ENCODE assay signal across 30 cellular contexts in genomic region chr7:29167721-29168120, GRCh38. TPM values are rescaled to one million over a fixed set of nuclear protein-coding genes. Genes with fewer than 3 reads are reported as not detected.
DNase-seq lines count a peak whose midpoint lies in the region; ATAC-seq, FAIRE-seq and TF ChIP-seq lines count a peak whose summit lies in the region.
"Had no signal": no experiment of that assay in that cellular context is flagged by ENCODE, and none has a peak within 500 bp of the region (broad histone marks: within the 10 kb centered on the region; RNA-seq: fewer than 3 reads in every experiment).

No MANE protein-coding gene starts in this region.

- no peaks in the 10 kb centered on the region for H3K4me1 Mint-ChIP-seq in activated naive CD4-positive, alpha-beta T cell treated with anti-CD3 and anti-CD28 coated beads for 36 hours (ENCODE audit: low read depth)
- H3K4me1 Mint-ChIP-seq: CD4-positive, alpha-beta memory T cell; CD4-positive, CD25-positive, alpha-beta regulatory T cell; CD8-positive, alpha-beta memory T cell had no signal

- peak; percentile 17 for FAIRE-seq in urothelium cell line (lab: Jason Lieb, UNC)
- FAIRE-seq: A204.1, GM12878, GM12892, GM18507 had no signal

- intact Hi-C loops in activated naive CD4-positive, alpha-beta T cell treated with anti-CD3 and anti-CD28 coated beads for 36 hours (cut with micrococcal nuclease) = no loop called here
- intact Hi-C loops in left ventricle myocardium superior (cut with micrococcal nuclease) = no loop called here

- no peak overlapping the region for H3K4me3 ChIP-seq in epithelial cell of proximal tubule (ENCODE audit: low read depth, low read length)
- H3K4me3 ChIP-seq: BLaER1, GM12878 had no signal

- H3K9me3 Mint-ChIP-seq in activated naive CD4-positive, alpha-beta T cell treated with anti-CD3 and anti-CD28 coated beads for 36 hours = peaks cover 6% of the 10 kb centered on the region

- no peak for TF ChIP-seq CTCF in epithelial cell of proximal tubule (conservative IDR thresholded peaks at IDR 0.05; ENCODE audit: low read depth, low read length)

- CTCF ChIA-PET in activated naive CD4-positive, alpha-beta T cell treated with anti-CD3 and anti-CD28 coated beads for 36 hours (lab: Charles Lee) = no interaction called here

- H3K27me3 Mint-ChIP-seq in activated naive CD4-positive, alpha-beta T cell treated with anti-CD3 and anti-CD28 coated beads for 36 hours (ENCODE audit: low read depth) = peaks cover 5% of the 10 kb centered on the region
- H3K27me3 Mint-ChIP-seq: CD4-positive, CD25-positive, alpha-beta regulatory T cell had no signal

- no peaks in the 10 kb centered on the region for H3K36me3 Mint-ChIP-seq in activated naive CD4-positive, alpha-beta T cell treated with anti-CD3 and anti-CD28 coated beads for 36 hours (ENCODE audit: low read depth)
- H3K36me3 Mint-ChIP-seq: CD4-positive, CD25-positive, alpha-beta regulatory T cell had no signal

- DNase-seq in SK-MEL-5 (ENCODE audit: low read depth, low spot score) (peak; percentile 40), epithelial cell of proximal tubule (ENCODE audit: low read depth) (peak; percentile 65), left kidney (ENCODE audit: low read depth, low spot score) (peak; percentile 22), urothelium cell line (ENCODE audit: low spot score) (no peak), left ventricle myocardium superior (no peak)
- no peak for DNase-seq in activated naive CD4-positive, alpha-beta T cell treated with anti-CD3 and anti-CD28 coated beads for 36 hours
- DNase-seq: 8988T; ACHN; BE2C; C1 segment of cervical spinal cord; CD4-positive, alpha-beta memory T cell; CD4-positive, CD25-positive, alpha-beta regulatory T cell; CD8-positive, alpha-beta memory T cell; COR-L47; DMS 273 treated with DMSO at 0.1 percent for 48 hours; DMS153; DMS53; DMS79; DND-41; EL; GDM1 had no signal

- in situ Hi-C loops in SK-MEL-5 (cut with HindIII; ENCODE audit: low pct_unique_long_range_greater_than_20kb, low sequenced_read_pairs) = no loop called here

- H3K4me3 Mint-ChIP-seq in activated naive CD4-positive, alpha-beta T cell treated with anti-CD3 and anti-CD28 coated beads for 36 hours = no peak overlapping the region
- H3K4me3 Mint-ChIP-seq: CD14-positive monocyte; CD4-positive, alpha-beta memory T cell; CD4-positive, CD25-positive, alpha-beta regulatory T cell; CD8-positive, alpha-beta memory T cell had no signal

- H3K27ac Mint-ChIP-seq in activated naive CD4-positive, alpha-beta T cell treated with anti-CD3 and anti-CD28 coated beads for 36 hours = no peak overlapping the region
- H3K27ac Mint-ChIP-seq: CD4-positive, alpha-beta memory T cell; CD4-positive, CD25-positive, alpha-beta regulatory T cell had no signal

- ATAC-seq in GM19328 (IDR thresholded peaks at IDR 0.05; ENCODE audit: unreplicated experiment) = no peak
- ATAC-seq in left ventricle myocardium superior = no peak
- ATAC-seq: GM12878 had no signal

RNA-seq across cellular contexts. Expression of gene CPVL, which starts 21.4 kb away (rescaled TPM):
- total RNA-seq in SK-MEL-5 (2014; rRNA removed; shearing (Covaris generic)) = 471 and 497 TPM in 2 replicates
- 314 and 321 TPM in 2 replicates for polyA plus RNA-seq in SK-MEL-5 (2015; cell fraction: cytosol; rRNA removed)
- polyA plus RNA-seq in SK-MEL-5 (2015; cell fraction: nucleus; rRNA removed) = 57.0 and 76.9 TPM in 2 replicates
- 12.0 and 31.3 TPM in 2 replicates for total RNA-seq in epithelial cell of proximal tubule
- not detected for total RNA-seq in activated naive CD4-positive, alpha-beta T cell treated with anti-CD3 and anti-CD28 coated beads for 36 hours
- 72.6 TPM for total RNA-seq in left ventricle myocardium superior
- total RNA-seq: G401 had no signal
- polyA plus RNA-seq: AG04450; CD8-positive, alpha-beta memory T cell; GM12878 had no signal

RNA-seq across cellular contexts. Expression of gene CHN2, which starts 26.9 kb away (rescaled TPM):
- 39.5 and 40.5 TPM in 2 replicates for total RNA-seq in SK-MEL-5 (2014; rRNA removed; shearing (Covaris generic))
- 36.7 and 41.7 TPM in 2 replicates for polyA plus RNA-seq in SK-MEL-5 (2015; cell fraction: cytosol; rRNA removed)
- 41.4 and 48.4 TPM in 2 replicates for polyA plus RNA-seq in SK-MEL-5 (2015; cell fraction: nucleus; rRNA removed)
- total RNA-seq in epithelial cell of proximal tubule (0.35 and 5.1 TPM in 2 replicates), left ventricle myocardium superior (32.2 TPM)
- not detected for total RNA-seq in activated naive CD4-positive, alpha-beta T cell treated with anti-CD3 and anti-CD28 coated beads for 36 hours
- total RNA-seq: G401 had no signal
- polyA plus RNA-seq: AG04450 had no signal

Comparison
In these comparisons a context has a peak if more than half of its experiments do, and no peak if none do; other contexts are left out.
1. DNase-seq: peak in SK-MEL-5 (single experiment), epithelial cell of proximal tubule (single experiment) and left kidney (single experiment); none in urothelium cell line (single experiment), activated naive CD4-positive, alpha-beta T cell treated with anti-CD3 and anti-CD28 coated beads for 36 hours (single experiment) and left ventricle myocardium superior (single experiment).
2. RNA of gene CPVL, which starts 21.4 kb away (total RNA-seq): 471 to 497 TPM in SK-MEL-5, 72.6 TPM in left ventricle myocardium superior (single experiment) and 12.0 to 31.3 TPM in epithelial cell of proximal tubule; not detected in activated naive CD4-positive, alpha-beta T cell treated with anti-CD3 and anti-CD28 coated beads for 36 hours; every median in the first group is over 10 times any median in the second.